In genomic region chr19:1775951-1776605, GRCh38 we compare ENCODE assay signal across 20 cellular contexts. TPM values are rescaled to one million over a fixed set of nuclear protein-coding genes. Genes with fewer than 3 reads are reported as not detected.
A peak's percentile ranks its signal among the peaks of the same experiment; 100 is the strongest.
DNase-seq lines count a peak whose midpoint lies in the region; ATAC-seq and TF ChIP-seq lines count a peak whose summit lies in the region.
"Had no signal": no experiment of that assay in that cellular context is flagged by ENCODE, and none has a peak within 500 bp of the region (broad histone marks: within the 10 kb centered on the region; RNA-seq: fewer than 3 reads in every experiment).

No MANE protein-coding gene starts in this region.

- peaks cover 57% of the 10 kb centered on the region for H3K27me3 Mint-ChIP-seq in activated T-helper 1 cell treated with anti-CD3 and anti-CD28 coated beads, Interleukin-12 subunit alpha, Interleukin-12 subunit beta, Interleukin-2, Interleukin-4 antibody, amounts not matched to agents 30 ng/mL and 10 ng/mL and 1 ng/mL, durations not matched to agents 14 hours and 24 hours and 36 hours (ENCODE audit: insufficient read depth)

- H3K27me3 ChIP-seq in H7 (ENCODE audit: control insufficient read depth, insufficient read depth, low read length), result peaks cover 73% of the 10 kb centered on the region
- peaks cover 66% of the 10 kb centered on the region for H3K27me3 ChIP-seq in WERI-Rb-1 (ENCODE audit: insufficient read depth, low read depth, severe bottlenecking)
- peaks cover 81% of the 10 kb centered on the region for H3K27me3 ChIP-seq in iPS-15b (ENCODE audit: control insufficient read depth, insufficient read depth, low read length)

- peak; percentile 77 for DNase-seq in H7
- DNase-seq in WERI-Rb-1, result no peak
- no peak for DNase-seq in activated T-helper 1 cell treated with anti-CD3 and anti-CD28 coated beads, Interleukin-12 subunit alpha, Interleukin-12 subunit beta, Interleukin-2, Interleukin-4 antibody, amounts not matched to agents 30 ng/mL and 10 ng/mL and 1 ng/mL, durations not matched to agents 14 hours and 24 hours and 36 hours (ENCODE audit: low spot score)
- DNase-seq in dedifferentiated amniotic fluid mesenchymal stem cell (ENCODE audit: extremely low spot score), result no peak
- no peak for DNase-seq in NCI-H526 treated with DMSO at 0.1 percent for 48 hours (lab: John Stamatoyannopoulos, UW)
- DNase-seq: Calu3; CD8-positive, alpha-beta memory T cell; DMS153; GOT3; KG1; NCI-H1092 treated with DMSO at 0.1 percent for 48 hours; NCI-H1436 treated with DMSO at 0.1 percent for 48 hours; NCI-H1930; PC-9; RPMI8226; SHP77 had no signal

- no peaks in the 10 kb centered on the region for H3K4me1 Mint-ChIP-seq in activated T-helper 1 cell treated with anti-CD3 and anti-CD28 coated beads, Interleukin-12 subunit alpha, Interleukin-12 subunit beta, Interleukin-2, Interleukin-4 antibody, amounts not matched to agents 30 ng/mL and 10 ng/mL and 1 ng/mL, durations not matched to agents 14 hours and 24 hours and 36 hours (ENCODE audit: low read depth)

- H3K36me3 Mint-ChIP-seq in activated T-helper 1 cell treated with anti-CD3 and anti-CD28 coated beads, Interleukin-12 subunit alpha, Interleukin-12 subunit beta, Interleukin-2, Interleukin-4 antibody, amounts not matched to agents 30 ng/mL and 10 ng/mL and 1 ng/mL, durations not matched to agents 14 hours and 24 hours and 36 hours (ENCODE audit: low read depth), result peaks cover under 1% of the 10 kb centered on the region
- H3K36me3 Mint-ChIP-seq: CD8-positive, alpha-beta memory T cell had no signal

- ATAC-seq in GM18858 (IDR thresholded peaks at IDR 0.05; ENCODE audit: unreplicated experiment), result no peak

- H3K9me3 ChIP-seq in WERI-Rb-1 (ENCODE audit: severe bottlenecking) (peaks cover 14% of the 10 kb centered on the region), iPS-15b (ENCODE audit: control insufficient read depth, insufficient read depth, low read length) (no peaks in the 10 kb centered on the region)

- no peak overlapping the region for H3K27ac ChIP-seq in WERI-Rb-1
- H3K27ac ChIP-seq: C4-2B, PC-9 had no signal

- H3K9me3 Mint-ChIP-seq in activated T-helper 1 cell treated with anti-CD3 and anti-CD28 coated beads, Interleukin-12 subunit alpha, Interleukin-12 subunit beta, Interleukin-2, Interleukin-4 antibody, amounts not matched to agents 30 ng/mL and 10 ng/mL and 1 ng/mL, durations not matched to agents 14 hours and 24 hours and 36 hours, result peaks cover 11% of the 10 kb centered on the region

- H3K4me1 ChIP-seq in iPS-15b (ENCODE audit: control insufficient read depth, insufficient read depth, low read length), result no peaks in the 10 kb centered on the region

- no peak overlapping the region for H3K4me3 Mint-ChIP-seq in activated T-helper 1 cell treated with anti-CD3 and anti-CD28 coated beads, Interleukin-12 subunit alpha, Interleukin-12 subunit beta, Interleukin-2, Interleukin-4 antibody, amounts not matched to agents 30 ng/mL and 10 ng/mL and 1 ng/mL, durations not matched to agents 14 hours and 24 hours and 36 hours
- H3K4me3 Mint-ChIP-seq: CD8-positive, alpha-beta memory T cell had no signal

- no peak overlapping the region for H3K27ac Mint-ChIP-seq in activated T-helper 1 cell treated with anti-CD3 and anti-CD28 coated beads, Interleukin-12 subunit alpha, Interleukin-12 subunit beta, Interleukin-2, Interleukin-4 antibody, amounts not matched to agents 30 ng/mL and 10 ng/mL and 1 ng/mL, durations not matched to agents 14 hours and 24 hours and 36 hours
- H3K27ac Mint-ChIP-seq: CD8-positive, alpha-beta memory T cell had no signal

- intact Hi-C loops in activated T-helper 1 cell treated with anti-CD3 and anti-CD28 coated beads, Interleukin-12 subunit alpha, Interleukin-12 subunit beta, Interleukin-2, Interleukin-4 antibody, amounts not matched to agents 30 ng/mL and 10 ng/mL and 1 ng/mL, durations not matched to agents 14 hours and 24 hours and 36 hours (cut with micrococcal nuclease), result no loop called here

- H3K9ac ChIP-seq in iPS-15b (ENCODE audit: low read depth, low read length), result no peak overlapping the region

- H3K36me3 ChIP-seq in H7 (replicated peaks; ENCODE audit: control insufficient read depth, insufficient read depth, low read length) (no peaks in the 10 kb centered on the region), WERI-Rb-1 (no peaks in the 10 kb centered on the region), iPS-15b (ENCODE audit: control insufficient read depth, insufficient read depth, low read length) (no peaks in the 10 kb centered on the region)

- no peak for TF ChIP-seq CTCF in WERI-Rb-1 (IDR thresholded peaks at IDR 0.05; ENCODE audit: low read depth, low read length)

- H3K4me3 ChIP-seq in H7 (ENCODE audit: insufficient read depth, low read depth, low read length) (peak overlapping the region; percentile 22; the same call in 1 of the 2 replicates), WERI-Rb-1 (ENCODE audit: low read depth, low read length) (peak overlapping the region; percentile 8; the same call in 1 of the 2 replicates), iPS-15b (ENCODE audit: low read depth, low read length) (peak overlapping the region; percentile 32)
- H3K4me3 ChIP-seq: PC-9 had no signal

RNA-seq across cellular contexts. Expression of gene ONECUT3, which starts 22.8 kb away (rescaled TPM):
- not detected in 2 replicates for total RNA-seq in H7 (2014; rRNA removed; shearing (Covaris generic))
- total RNA-seq in activated T-helper 1 cell treated with anti-CD3 and anti-CD28 coated beads, Interleukin-12 subunit alpha, Interleukin-12 subunit beta, Interleukin-2, Interleukin-4 antibody, amounts not matched to agents 30 ng/mL and 10 ng/mL and 1 ng/mL, durations not matched to agents 14 hours and 24 hours and 36 hours, result not detected in 2 replicates
- total RNA-seq: CD8-positive, alpha-beta memory T cell; NCI-H460; PC-9 had no signal

RNA-seq across cellular contexts. Expression of gene ATP8B3, which starts 36.0 kb away (rescaled TPM):
- 5.8 and 7.4 TPM in 2 replicates for total RNA-seq in H7 (2014; rRNA removed; shearing (Covaris generic))
- total RNA-seq in activated T-helper 1 cell treated with anti-CD3 and anti-CD28 coated beads, Interleukin-12 subunit alpha, Interleukin-12 subunit beta, Interleukin-2, Interleukin-4 antibody, amounts not matched to agents 30 ng/mL and 10 ng/mL and 1 ng/mL, durations not matched to agents 14 hours and 24 hours and 36 hours, result 4.1 and 5.0 TPM in 2 replicates
